Comparison of ENCODE assay signal across 8 cellular contexts in genomic region chr3:25663324-25664065, GRCh38. TPM values are rescaled to one million over a fixed set of nuclear protein-coding genes. Genes with fewer than 3 reads are reported as not detected.
DNase-seq lines count a peak whose midpoint lies in the region; ATAC-seq and TF ChIP-seq lines count a peak whose summit lies in the region.

No MANE protein-coding gene starts in this region.

- peak; percentile 22 for ATAC-seq in GM19324 (IDR thresholded peaks at IDR 0.05; ENCODE audit: low FRiP score, unreplicated experiment)
- ATAC-seq in HG03354 (IDR thresholded peaks at IDR 0.05; ENCODE audit: poor library complexity, severe bottlenecking, unreplicated experiment), result peak; percentile 22
- ATAC-seq in activated naive CD8-positive, alpha-beta T cell treated with anti-CD3 and anti-CD28 coated beads, Interleukin-2, amount 50 U/mL, for 24 hours, result peak; percentile 27
- ATAC-seq in gastrocnemius medialis, result no peak

- no peaks in the 10 kb centered on the region for H3K27me3 ChIP-seq in CD8-positive, alpha-beta memory T cell (ENCODE audit: insufficient read depth, low read length, poor library complexity, severe bottlenecking)
- H3K27me3 ChIP-seq in NT2/D1 (ENCODE audit: insufficient read depth, insufficient read length) (no peaks in the 10 kb centered on the region), gastrocnemius medialis (no peaks in the 10 kb centered on the region)

- H3K4me1 Mint-ChIP-seq in CD8-positive, alpha-beta memory T cell, result peaks cover 54 to 68% (median 68%) of the 10 kb centered on the region in 3 donors
- H3K4me1 Mint-ChIP-seq in activated naive CD8-positive, alpha-beta T cell treated with anti-CD3 and anti-CD28 coated beads, Interleukin-2, amount 50 U/mL, for 24 hours, result peaks cover 61% of the 10 kb centered on the region

- TF ChIP-seq CTCF in gastrocnemius medialis (IDR thresholded peaks at IDR 0.05 in 4 of 5, conservative IDR thresholded peaks at IDR 0.05 in 1 of 5), result no peak

- POLR2A ChIA-PET in CD8-positive, alpha-beta memory T cell (lab: Charles Lee), result interaction anchor here (0.6 to 0.7 kb wide), 3 partner anchors 69 to 129 kb away, joined by 3 read pairs; partner anchors contain the start of gene NGLY1

- H3K36me3 Mint-ChIP-seq in CD8-positive, alpha-beta memory T cell, result peaks cover 0 to 24% (median 0%) of the 10 kb centered on the region in 3 donors
- H3K36me3 Mint-ChIP-seq in activated naive CD8-positive, alpha-beta T cell treated with anti-CD3 and anti-CD28 coated beads, Interleukin-2, amount 50 U/mL, for 24 hours (ENCODE audit: low read depth), result peaks cover 9% of the 10 kb centered on the region

- intact Hi-C loops in gastrocnemius medialis (cut with DNase I; ENCODE audit: low total_unique reads), result loop anchor here (2.0 to 10.0 kb wide), 4 partner anchors 119 to 1821 kb away; partner anchors contain the start of genes NGLY1 and SLC4A7

- H3K36me3 ChIP-seq in CD8-positive, alpha-beta memory T cell (ENCODE audit: insufficient read depth, low read length), result no peaks in the 10 kb centered on the region
- H3K36me3 ChIP-seq in NT2/D1 (ENCODE audit: insufficient read depth, insufficient read length, low read length) (no peaks in the 10 kb centered on the region), gastrocnemius medialis (no peaks in the 10 kb centered on the region)

- CTCF ChIA-PET in CD8-positive, alpha-beta memory T cell (lab: Charles Lee), result interaction anchor here (0.7 to 1.5 kb wide), 2 partner anchors 16 to 25 kb away, joined by 3 to 9 read pairs; no protein-coding TSS in a partner anchor

- peak overlapping the region; percentile 72 for H3K4me3 ChIP-seq in CD8-positive, alpha-beta memory T cell (ENCODE audit: low read length)
- H3K4me3 ChIP-seq in NT2/D1 (ENCODE audit: insufficient read length, low read depth) (peak overlapping the region; percentile 84), iPS-11a (ENCODE audit: low read depth, low read length) (peak overlapping the region; percentile 85), gastrocnemius medialis (peak overlapping the region; percentile 70 to 86 (median 74))

- peak overlapping the region; percentile 90 for H3K9ac ChIP-seq in NT2/D1 (ENCODE audit: insufficient read length, low read depth)

- H3K27ac ChIP-seq in CD8-positive, alpha-beta memory T cell (ENCODE audit: low read depth, low read length), result peak overlapping the region; percentile 86
- peak overlapping the region; percentile 91 to 96 (median 95) for H3K27ac ChIP-seq in gastrocnemius medialis

- no peak for TF ChIP-seq POLR2A in gastrocnemius medialis (IDR thresholded peaks at IDR 0.05)

- no peaks in the 10 kb centered on the region for H3K9me3 Mint-ChIP-seq in CD8-positive, alpha-beta memory T cell
- no peaks in the 10 kb centered on the region for H3K9me3 Mint-ChIP-seq in activated naive CD8-positive, alpha-beta T cell treated with anti-CD3 and anti-CD28 coated beads, Interleukin-2, amount 50 U/mL, for 24 hours

- DNase-seq in CD8-positive, alpha-beta memory T cell, result peak in 3 of 5 donors; percentile 2 to 71 (median 45)
- DNase-seq in NT2/D1 (ENCODE audit: low read depth, low spot score), result peak; percentile 22
- no peak for DNase-seq in activated naive CD8-positive, alpha-beta T cell treated with anti-CD3 and anti-CD28 coated beads, Interleukin-2, amount 50 U/mL, for 24 hours
- no peak for DNase-seq in gastrocnemius medialis
- DNase-seq in OCI-M2 (lab: John Stamatoyannopoulos, UW; ENCODE audit: unreplicated experiment), result no peak

- in situ Hi-C loops in gastrocnemius medialis (cut with MboI; ENCODE audit: low sequenced_read_pairs in 4 of 4), result loop anchor here in 3 of 4 donors (10.0 to 25.0 kb wide), 4 partner anchors 99 to 449 kb away; partner anchors contain the start of gene NGLY1 (in 1 of the 3)

- peak overlapping the region; percentile 90 to 100 (median 97) for H3K4me3 Mint-ChIP-seq in CD8-positive, alpha-beta memory T cell
- H3K4me3 Mint-ChIP-seq in activated naive CD8-positive, alpha-beta T cell treated with anti-CD3 and anti-CD28 coated beads, Interleukin-2, amount 50 U/mL, for 24 hours, result peak overlapping the region; percentile 95

- H3K9me3 ChIP-seq in CD8-positive, alpha-beta memory T cell (ENCODE audit: low read length), result no peaks in the 10 kb centered on the region
- H3K9me3 ChIP-seq in NT2/D1 (ENCODE audit: insufficient read depth, low read length) (no peaks in the 10 kb centered on the region), gastrocnemius medialis (no peaks in the 10 kb centered on the region)

- peaks cover 0 to 4% of the 10 kb centered on the region in 2 donors for H3K27me3 Mint-ChIP-seq in CD8-positive, alpha-beta memory T cell
- H3K27me3 Mint-ChIP-seq in activated naive CD8-positive, alpha-beta T cell treated with anti-CD3 and anti-CD28 coated beads, Interleukin-2, amount 50 U/mL, for 24 hours, result no peaks in the 10 kb centered on the region

- H3K4me1 ChIP-seq in CD8-positive, alpha-beta memory T cell (ENCODE audit: insufficient read depth, low read length), result peaks cover 55% of the 10 kb centered on the region
- H3K4me1 ChIP-seq in NT2/D1 (ENCODE audit: insufficient read depth, insufficient read length), result no peaks in the 10 kb centered on the region
- H3K4me1 ChIP-seq in gastrocnemius medialis, result peaks cover 50 to 57% of the 10 kb centered on the region in 2 donors

- peak overlapping the region; percentile 95 to 100 (median 98) for H3K27ac Mint-ChIP-seq in CD8-positive, alpha-beta memory T cell
- H3K27ac Mint-ChIP-seq in activated naive CD8-positive, alpha-beta T cell treated with anti-CD3 and anti-CD28 coated beads, Interleukin-2, amount 50 U/mL, for 24 hours, result peak overlapping the region; percentile 95

RNA-seq across cellular contexts. Expression of gene TOP2B, which starts 1.2 kb away (rescaled TPM):
- 10 to 100 TPM; 96.5 to 98.6 TPM for total RNA-seq in CD8-positive, alpha-beta memory T cell
- polyA plus RNA-seq in CD8-positive, alpha-beta memory T cell, result 99.6 TPM
- total RNA-seq in gastrocnemius medialis, result 10 to 100 TPM; 56.1 to 81.5 (median 64.7) TPM

Comparison
In these comparisons a context has a peak if more than half of its experiments do, and no peak if none do; other contexts are left out.
1. DNase-seq: peak in CD8-positive, alpha-beta memory T cell (3 of 5) and NT2/D1 (single experiment); none in activated naive CD8-positive, alpha-beta T cell treated with anti-CD3 and anti-CD28 coated beads, Interleukin-2, amount 50 U/mL, for 24 hours (single experiment), gastrocnemius medialis (0 of 2) and OCI-M2 (single experiment).
2. ATAC-seq: peak in GM19324 (single experiment), HG03354 (single experiment) and activated naive CD8-positive, alpha-beta T cell treated with anti-CD3 and anti-CD28 coated beads, Interleukin-2, amount 50 U/mL, for 24 hours (single experiment); none in gastrocnemius medialis (0 of 2).
3. Peak in every context shown above with its lines, with median percentiles within 50 percentile points of each other: H3K4me3 ChIP-seq.